31 cellular contexts compared by ENCODE assay signal in genomic region chr11:12865871-12866595, GRCh38.
A peak's percentile ranks its signal among the peaks of the same experiment; 100 is the strongest.
DNase-seq lines count a peak whose midpoint lies in the region; ATAC-seq and TF ChIP-seq lines count a peak whose summit lies in the region.
"Had no signal": no experiment of that assay in that cellular context is flagged by ENCODE, and none has a peak within 500 bp of the region (broad histone marks: within the 10 kb centered on the region; RNA-seq: fewer than 3 reads in every experiment).

No MANE protein-coding gene starts in this region.

- no peak overlapping the region for H2AFZ ChIP-seq in mesenchymal stem cell (ENCODE audit: low read depth, low read length)
- H2AFZ ChIP-seq: GM23248 had no signal

- H2BK12ac ChIP-seq in mesenchymal stem cell (ENCODE audit: low read length in 2 of 2), result no peak overlapping the region

- H3K14ac ChIP-seq in mesenchymal stem cell (ENCODE audit: low read length in 2 of 2), result no peak overlapping the region

- H3K36me3 ChIP-seq in mesenchymal stem cell (ENCODE audit: control insufficient read depth in 1 of 2, insufficient read depth in 2 of 2, low read depth in 1 of 2, low read length in 2 of 2), result peaks cover 3 to 39% of the 10 kb centered on the region in 2 experiments
- H3K36me3 ChIP-seq in tibial nerve, result no peaks in the 10 kb centered on the region
- H3K36me3 ChIP-seq: adrenal gland, breast epithelium, prostate gland, stomach, tibial artery had no signal

- peaks cover 37% of the 10 kb centered on the region for H3K79me1 ChIP-seq in mesenchymal stem cell (replicated peaks; ENCODE audit: low read length, poor library complexity, severe bottlenecking)

- H3K4me1 ChIP-seq in mesenchymal stem cell (ENCODE audit: control insufficient read depth, insufficient read depth, low read depth, low read length) (peaks cover 11% of the 10 kb centered on the region), tibial nerve (peaks cover 0 to 79% (median 23%) of the 10 kb centered on the region in 4 donors)
- H3K4me1 ChIP-seq: breast epithelium, prostate gland had no signal

- POLR2A ChIA-PET in CD4-positive, alpha-beta T cell (lab: Charles Lee), result no interaction called here

- TF ChIP-seq CTCF in chondrocyte (IDR thresholded peaks at IDR 0.05) (no peak), tibial nerve (IDR thresholded peaks at IDR 0.05) (no peak)
- TF ChIP-seq CTCF in CD4-positive, alpha-beta T cell (IDR thresholded peaks at IDR 0.05), result no peak

- H3K9me3 ChIP-seq in mesenchymal stem cell (ENCODE audit: control insufficient read depth, low read length) (no peaks in the 10 kb centered on the region), tibial nerve (no peaks in the 10 kb centered on the region)
- H3K9me3 ChIP-seq in CD4-positive, alpha-beta T cell (ENCODE audit: control insufficient read depth, low read length), result no peaks in the 10 kb centered on the region
- H3K9me3 ChIP-seq: adrenal gland, breast epithelium, prostate gland, stomach, tibial artery had no signal

- H3K9me3 Mint-ChIP-seq in chondrocyte (ENCODE audit: low read depth), result no peaks in the 10 kb centered on the region
- no peaks in the 10 kb centered on the region for H3K9me3 Mint-ChIP-seq in CD4-positive, alpha-beta T cell
- H3K9me3 Mint-ChIP-seq: activated CD4-positive, alpha-beta T cell treated with anti-CD3 and anti-CD28 coated beads, Interleukin-2, amount 10 ng/mL, durations not matched to agents 7 days and 5 days; activated T-cell treated with anti-CD3 and anti-CD28 coated beads, Interleukin-2, amount 50 U/mL, for 72 hours; natural killer cell; T-helper 2 cell treated with Interferon-gamma antibody and Interleukin-4, amounts not matched to agents 5 μg/mL and 100 μg/mL, for 36 hours had no signal

- no peak overlapping the region for H3K9ac ChIP-seq in mesenchymal stem cell (ENCODE audit: low read length)
- H3K9ac ChIP-seq: GM23248 had no signal

- H3K4me2 ChIP-seq in mesenchymal stem cell (ENCODE audit: low read length, poor library complexity, severe bottlenecking), result no peak overlapping the region

- peak overlapping the region; percentile 77 for H3K27ac Mint-ChIP-seq in chondrocyte (ENCODE audit: unreplicated experiment)
- no peak overlapping the region for H3K27ac Mint-ChIP-seq in CD4-positive, alpha-beta T cell
- H3K27ac Mint-ChIP-seq: activated CD4-positive, alpha-beta T cell treated with anti-CD3 and anti-CD28 coated beads, Interleukin-2, amount 10 ng/mL, durations not matched to agents 7 days and 5 days; activated CD8-positive, alpha-beta memory T cell treated with anti-CD3 and anti-CD28 coated beads, Interleukin-2, amount 10 ng/mL, durations not matched to agents 7 days and 5 days; activated T-cell treated with anti-CD3 and anti-CD28 coated beads, Interleukin-2, amount 50 U/mL, for 72 hours; natural killer cell; T-helper 2 cell treated with Interferon-gamma antibody and Interleukin-4, amounts not matched to agents 5 μg/mL and 100 μg/mL, for 36 hours had no signal

- peak overlapping the region in 1 of 2 experiments; percentile 81 for H3K18ac ChIP-seq in mesenchymal stem cell (ENCODE audit: low read depth in 1 of 2, low read length in 2 of 2)

- no peaks in the 10 kb centered on the region for H3K27me3 Mint-ChIP-seq in chondrocyte (ENCODE audit: low read depth)
- peaks cover 61% of the 10 kb centered on the region for H3K27me3 Mint-ChIP-seq in CD4-positive, alpha-beta T cell

- H3K4me1 Mint-ChIP-seq in chondrocyte (ENCODE audit: low read depth), result peaks cover 63% of the 10 kb centered on the region
- H3K4me1 Mint-ChIP-seq in CD4-positive, alpha-beta T cell (ENCODE audit: low read depth), result peaks cover 9% of the 10 kb centered on the region
- H3K4me1 Mint-ChIP-seq: activated CD4-positive, alpha-beta T cell treated with anti-CD3 and anti-CD28 coated beads, Interleukin-2, amount 10 ng/mL, durations not matched to agents 7 days and 5 days had no signal

- H3K4me3 Mint-ChIP-seq in chondrocyte (ENCODE audit: unreplicated experiment), result no peak overlapping the region
- H3K4me3 Mint-ChIP-seq in CD4-positive, alpha-beta T cell, result no peak overlapping the region
- H3K4me3 Mint-ChIP-seq: activated CD4-positive, alpha-beta T cell treated with anti-CD3 and anti-CD28 coated beads, Interleukin-2, amount 10 ng/mL, durations not matched to agents 7 days and 5 days; activated CD8-positive, alpha-beta memory T cell treated with anti-CD3 and anti-CD28 coated beads, Interleukin-2, amount 10 ng/mL, durations not matched to agents 7 days and 5 days; activated T-cell treated with anti-CD3 and anti-CD28 coated beads, Interleukin-2, amount 50 U/mL, for 72 hours; natural killer cell; T-helper 2 cell treated with Interferon-gamma antibody and Interleukin-4, amounts not matched to agents 5 μg/mL and 100 μg/mL, for 36 hours had no signal

- H3K23ac ChIP-seq in mesenchymal stem cell (ENCODE audit: low read length in 2 of 2), result no peak overlapping the region

- TF ChIP-seq EP300 in tibial nerve (IDR thresholded peaks at IDR 0.05), result no peak

- H2BK5ac ChIP-seq in mesenchymal stem cell (ENCODE audit: low read depth, low read length, poor library complexity, severe bottlenecking), result no peak overlapping the region

- no peaks in the 10 kb centered on the region for H3K27me3 ChIP-seq in mesenchymal stem cell (ENCODE audit: control insufficient read depth in 1 of 2, insufficient read depth in 1 of 2, low read length in 2 of 2)
- no peaks in the 10 kb centered on the region for H3K27me3 ChIP-seq in tibial nerve
- peaks cover 31% of the 10 kb centered on the region for H3K27me3 ChIP-seq in CD4-positive, alpha-beta T cell (ENCODE audit: control insufficient read depth, insufficient read depth, low read length)
- H3K27me3 ChIP-seq: adrenal gland, breast epithelium, stomach, tibial artery had no signal

- no peak overlapping the region for H3K27ac ChIP-seq in mesenchymal stem cell (ENCODE audit: low read length, poor library complexity, severe bottlenecking)
- peak overlapping the region in 3 of 4 donors; percentile 37 to 82 (median 81) for H3K27ac ChIP-seq in tibial nerve
- H3K27ac ChIP-seq in CD4-positive, alpha-beta T cell (ENCODE audit: low read depth, low read length), result no peak overlapping the region
- H3K27ac ChIP-seq: 22Rv1, adrenal gland, breast epithelium, coronary artery, prostate gland, RWPE1, tibial artery had no signal

- H3K4me3 ChIP-seq in mesenchymal stem cell (ENCODE audit: insufficient read depth in 1 of 2, low read depth in 1 of 2, low read length in 2 of 2) (no peak overlapping the region), tibial nerve (no peak overlapping the region)
- H3K4me3 ChIP-seq: adrenal gland, breast epithelium, coronary artery, GM23248, prostate gland, stomach, tibial artery had no signal

- no peak for TF ChIP-seq POLR2A in tibial nerve (IDR thresholded peaks at IDR 0.05)

- ATAC-seq in CD4-positive, alpha-beta T cell (ENCODE audit: poor library complexity), result no peak
- ATAC-seq: activated CD8-positive, alpha-beta memory T cell treated with anti-CD3 and anti-CD28 coated beads, Interleukin-2, amount 10 ng/mL, durations not matched to agents 7 days and 5 days; activated T-cell treated with anti-CD3 and anti-CD28 coated beads, Interleukin-2, amount 50 U/mL, for 72 hours; left colon; natural killer cell had no signal

- peaks cover 4% of the 10 kb centered on the region for H3K36me3 Mint-ChIP-seq in chondrocyte (ENCODE audit: low read depth)
- no peaks in the 10 kb centered on the region for H3K36me3 Mint-ChIP-seq in CD4-positive, alpha-beta T cell (ENCODE audit: low read depth)
- H3K36me3 Mint-ChIP-seq: activated CD8-positive, alpha-beta memory T cell treated with anti-CD3 and anti-CD28 coated beads, Interleukin-2, amount 10 ng/mL, durations not matched to agents 7 days and 5 days; natural killer cell had no signal

- H3K4ac ChIP-seq in mesenchymal stem cell (ENCODE audit: low read depth in 1 of 2, low read length in 2 of 2), result no peak overlapping the region

- no peak overlapping the region for H2BK120ac ChIP-seq in mesenchymal stem cell (ENCODE audit: low read depth, low read length)

- H2AK5ac ChIP-seq in mesenchymal stem cell (ENCODE audit: low read length, severe bottlenecking), result no peak overlapping the region

- peak overlapping the region; percentile 59 for H4K91ac ChIP-seq in mesenchymal stem cell (ENCODE audit: low read length)

- intact Hi-C loops in CD4-positive, alpha-beta T cell (cut with DNase I, micrococcal nuclease), result no loop called here

- no peak overlapping the region for H2BK15ac ChIP-seq in mesenchymal stem cell (ENCODE audit: low read depth, poor library complexity, severe bottlenecking)

- 59% methylated on average over 4 of the region's 5 CpGs for WGBS in mesenchymal stem cell
- WGBS in tibial nerve, 2 donors, result 50 to 53% methylated on average over 5 of the region's 5 CpGs

- CTCF ChIA-PET in CD4-positive, alpha-beta T cell (lab: Charles Lee), result interaction anchor here (1.1 kb wide), 1 partner anchor 10 kb away, joined by 3 read pairs; no protein-coding TSS in a partner anchor

- H4K8ac ChIP-seq in mesenchymal stem cell (ENCODE audit: low read length), result peak overlapping the region; percentile 30

- DNase-seq in NCI-H1092 treated with DMSO at 0.1 percent for 48 hours (lab: John Stamatoyannopoulos, UW), result peak; percentile 22
- DNase-seq in NCI-H1092 (lab: John Stamatoyannopoulos, UW), result no peak
- DNase-seq in chondrocyte (ENCODE audit: low spot score), result no peak
- no peak for DNase-seq in mesenchymal stem cell
- no peak for DNase-seq in tibial nerve (ENCODE audit: low spot score in 2 of 2)
- DNase-seq in glomerular visceral epithelial cell (ENCODE audit: extremely low spot score), result no peak
- DNase-seq in SKM-1 (lab: John Stamatoyannopoulos, UW; ENCODE audit: unreplicated experiment), result no peak
- no peak for DNase-seq in CD4-positive, alpha-beta T cell
- DNase-seq: activated CD4-positive, alpha-beta T cell treated with anti-CD3 and anti-CD28 coated beads, Interleukin-2, amount 10 ng/mL, durations not matched to agents 7 days and 5 days; activated CD8-positive, alpha-beta memory T cell treated with anti-CD3 and anti-CD28 coated beads, Interleukin-2, amount 10 ng/mL, durations not matched to agents 7 days and 5 days; activated naive CD4-positive, alpha-beta T cell treated with Interleukin-2 at 50 U/mL for 16 hours; activated T-cell treated with anti-CD3 and anti-CD28 coated beads, Interleukin-2, amount 50 U/mL, for 72 hours; adrenal gland; DMS53; GF-D8; GM23248; Kasumi-1; left colon; midbrain; MV-4-11; natural killer cell; NCI-H187 treated with DMSO at 0.1 percent for 48 hours; NCI-H2227 treated with DMSO at 0.1 percent for 48 hours; stomach had no signal

Comparison
In these comparisons a context has a peak if more than half of its experiments do, and no peak if none do; other contexts are left out.
1. H3K27ac ChIP-seq: peak in tibial nerve (3 of 4); none in mesenchymal stem cell (single experiment) and CD4-positive, alpha-beta T cell (single experiment).